In the genomic region with DNA sequence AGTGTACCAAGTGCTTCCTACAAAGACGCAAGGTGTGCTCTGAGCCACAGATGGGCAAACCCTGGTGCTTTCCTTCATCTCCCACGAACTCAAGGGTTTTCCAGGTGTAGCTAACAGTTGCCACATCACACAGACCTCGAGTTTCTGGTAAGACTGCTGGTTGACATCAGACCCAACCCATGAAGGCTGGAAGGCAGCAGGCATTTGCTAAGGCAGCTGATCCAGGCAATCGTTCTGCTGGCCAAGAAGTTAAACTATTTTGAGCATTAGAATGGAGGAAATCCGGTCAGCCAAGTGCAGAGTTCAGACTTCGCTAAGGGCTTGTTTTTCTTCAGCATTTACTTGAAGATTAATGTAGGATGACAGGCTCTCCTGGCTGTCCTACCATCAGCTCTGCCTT, we compare ENCODE assay signal across 1 cellular context.
TF ChIP-seq lines count a peak whose summit lies in the region.

No MANE protein-coding gene starts in this region.

TF ChIP-seq in WTC11, 78 proteins besides CTCF, POLR2A, EP300 and RAD21 (continued from another document):
- TF ChIP-seq, protein P1, sequence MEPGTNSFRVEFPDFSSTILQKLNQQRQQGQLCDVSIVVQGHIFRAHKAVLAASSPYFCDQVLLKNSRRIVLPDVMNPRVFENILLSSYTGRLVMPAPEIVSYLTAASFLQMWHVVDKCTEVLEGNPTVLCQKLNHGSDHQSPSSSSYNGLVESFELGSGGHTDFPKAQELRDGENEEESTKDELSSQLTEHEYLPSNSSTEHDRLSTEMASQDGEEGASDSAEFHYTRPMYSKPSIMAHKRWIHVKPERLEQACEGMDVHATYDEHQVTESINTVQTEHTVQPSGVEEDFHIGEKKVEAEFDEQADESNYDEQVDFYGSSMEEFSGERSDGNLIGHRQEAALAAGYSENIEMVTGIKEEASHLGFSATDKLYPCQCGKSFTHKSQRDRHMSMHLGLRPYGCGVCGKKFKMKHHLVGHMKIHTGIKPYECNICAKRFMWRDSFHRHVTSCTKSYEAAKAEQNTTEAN (CRISPR knock-in tag; IDR thresholded peaks at IDR 0.05): no peak
- TF ChIP-seq FOXP1 (CRISPR knock-in tag; IDR thresholded peaks at IDR 0.05; ENCODE audit: borderline replicate concordance) (no peak), RELA (CRISPR knock-in tag; IDR thresholded peaks at IDR 0.05; ENCODE audit: borderline replicate concordance) (no peak), ZNF416 (CRISPR knock-in tag; IDR thresholded peaks at IDR 0.05) (no peak)
- TF ChIP-seq, protein P2, sequence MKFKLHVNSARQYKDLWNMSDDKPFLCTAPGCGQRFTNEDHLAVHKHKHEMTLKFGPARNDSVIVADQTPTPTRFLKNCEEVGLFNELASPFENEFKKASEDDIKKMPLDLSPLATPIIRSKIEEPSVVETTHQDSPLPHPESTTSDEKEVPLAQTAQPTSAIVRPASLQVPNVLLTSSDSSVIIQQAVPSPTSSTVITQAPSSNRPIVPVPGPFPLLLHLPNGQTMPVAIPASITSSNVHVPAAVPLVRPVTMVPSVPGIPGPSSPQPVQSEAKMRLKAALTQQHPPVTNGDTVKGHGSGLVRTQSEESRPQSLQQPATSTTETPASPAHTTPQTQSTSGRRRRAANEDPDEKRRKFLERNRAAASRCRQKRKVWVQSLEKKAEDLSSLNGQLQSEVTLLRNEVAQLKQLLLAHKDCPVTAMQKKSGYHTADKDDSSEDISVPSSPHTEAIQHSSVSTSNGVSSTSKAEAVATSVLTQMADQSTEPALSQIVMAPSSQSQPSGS (CRISPR knock-in tag; IDR thresholded peaks at IDR 0.05; ENCODE audit: borderline replicate concordance, low read depth): no peak
- TF ChIP-seq, protein P3, sequence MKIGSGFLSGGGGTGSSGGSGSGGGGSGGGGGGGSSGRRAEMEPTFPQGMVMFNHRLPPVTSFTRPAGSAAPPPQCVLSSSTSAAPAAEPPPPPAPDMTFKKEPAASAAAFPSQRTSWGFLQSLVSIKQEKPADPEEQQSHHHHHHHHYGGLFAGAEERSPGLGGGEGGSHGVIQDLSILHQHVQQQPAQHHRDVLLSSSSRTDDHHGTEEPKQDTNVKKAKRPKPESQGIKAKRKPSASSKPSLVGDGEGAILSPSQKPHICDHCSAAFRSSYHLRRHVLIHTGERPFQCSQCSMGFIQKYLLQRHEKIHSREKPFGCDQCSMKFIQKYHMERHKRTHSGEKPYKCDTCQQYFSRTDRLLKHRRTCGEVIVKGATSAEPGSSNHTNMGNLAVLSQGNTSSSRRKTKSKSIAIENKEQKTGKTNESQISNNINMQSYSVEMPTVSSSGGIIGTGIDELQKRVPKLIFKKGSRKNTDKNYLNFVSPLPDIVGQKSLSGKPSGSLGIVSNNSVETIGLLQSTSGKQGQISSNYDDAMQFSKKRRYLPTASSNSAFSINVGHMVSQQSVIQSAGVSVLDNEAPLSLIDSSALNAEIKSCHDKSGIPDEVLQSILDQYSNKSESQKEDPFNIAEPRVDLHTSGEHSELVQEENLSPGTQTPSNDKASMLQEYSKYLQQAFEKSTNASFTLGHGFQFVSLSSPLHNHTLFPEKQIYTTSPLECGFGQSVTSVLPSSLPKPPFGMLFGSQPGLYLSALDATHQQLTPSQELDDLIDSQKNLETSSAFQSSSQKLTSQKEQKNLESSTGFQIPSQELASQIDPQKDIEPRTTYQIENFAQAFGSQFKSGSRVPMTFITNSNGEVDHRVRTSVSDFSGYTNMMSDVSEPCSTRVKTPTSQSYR (CRISPR knock-in tag; IDR thresholded peaks at IDR 0.05): no peak
- TF ChIP-seq, protein P4, sequence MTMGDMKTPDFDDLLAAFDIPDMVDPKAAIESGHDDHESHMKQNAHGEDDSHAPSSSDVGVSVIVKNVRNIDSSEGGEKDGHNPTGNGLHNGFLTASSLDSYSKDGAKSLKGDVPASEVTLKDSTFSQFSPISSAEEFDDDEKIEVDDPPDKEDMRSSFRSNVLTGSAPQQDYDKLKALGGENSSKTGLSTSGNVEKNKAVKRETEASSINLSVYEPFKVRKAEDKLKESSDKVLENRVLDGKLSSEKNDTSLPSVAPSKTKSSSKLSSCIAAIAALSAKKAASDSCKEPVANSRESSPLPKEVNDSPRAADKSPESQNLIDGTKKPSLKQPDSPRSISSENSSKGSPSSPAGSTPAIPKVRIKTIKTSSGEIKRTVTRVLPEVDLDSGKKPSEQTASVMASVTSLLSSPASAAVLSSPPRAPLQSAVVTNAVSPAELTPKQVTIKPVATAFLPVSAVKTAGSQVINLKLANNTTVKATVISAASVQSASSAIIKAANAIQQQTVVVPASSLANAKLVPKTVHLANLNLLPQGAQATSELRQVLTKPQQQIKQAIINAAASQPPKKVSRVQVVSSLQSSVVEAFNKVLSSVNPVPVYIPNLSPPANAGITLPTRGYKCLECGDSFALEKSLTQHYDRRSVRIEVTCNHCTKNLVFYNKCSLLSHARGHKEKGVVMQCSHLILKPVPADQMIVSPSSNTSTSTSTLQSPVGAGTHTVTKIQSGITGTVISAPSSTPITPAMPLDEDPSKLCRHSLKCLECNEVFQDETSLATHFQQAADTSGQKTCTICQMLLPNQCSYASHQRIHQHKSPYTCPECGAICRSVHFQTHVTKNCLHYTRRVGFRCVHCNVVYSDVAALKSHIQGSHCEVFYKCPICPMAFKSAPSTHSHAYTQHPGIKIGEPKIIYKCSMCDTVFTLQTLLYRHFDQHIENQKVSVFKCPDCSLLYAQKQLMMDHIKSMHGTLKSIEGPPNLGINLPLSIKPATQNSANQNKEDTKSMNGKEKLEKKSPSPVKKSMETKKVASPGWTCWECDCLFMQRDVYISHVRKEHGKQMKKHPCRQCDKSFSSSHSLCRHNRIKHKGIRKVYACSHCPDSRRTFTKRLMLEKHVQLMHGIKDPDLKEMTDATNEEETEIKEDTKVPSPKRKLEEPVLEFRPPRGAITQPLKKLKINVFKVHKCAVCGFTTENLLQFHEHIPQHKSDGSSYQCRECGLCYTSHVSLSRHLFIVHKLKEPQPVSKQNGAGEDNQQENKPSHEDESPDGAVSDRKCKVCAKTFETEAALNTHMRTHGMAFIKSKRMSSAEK (CRISPR knock-in tag; IDR thresholded peaks at IDR 0.05; ENCODE audit: borderline replicate concordance): no peak
- TF ChIP-seq, protein P5, sequence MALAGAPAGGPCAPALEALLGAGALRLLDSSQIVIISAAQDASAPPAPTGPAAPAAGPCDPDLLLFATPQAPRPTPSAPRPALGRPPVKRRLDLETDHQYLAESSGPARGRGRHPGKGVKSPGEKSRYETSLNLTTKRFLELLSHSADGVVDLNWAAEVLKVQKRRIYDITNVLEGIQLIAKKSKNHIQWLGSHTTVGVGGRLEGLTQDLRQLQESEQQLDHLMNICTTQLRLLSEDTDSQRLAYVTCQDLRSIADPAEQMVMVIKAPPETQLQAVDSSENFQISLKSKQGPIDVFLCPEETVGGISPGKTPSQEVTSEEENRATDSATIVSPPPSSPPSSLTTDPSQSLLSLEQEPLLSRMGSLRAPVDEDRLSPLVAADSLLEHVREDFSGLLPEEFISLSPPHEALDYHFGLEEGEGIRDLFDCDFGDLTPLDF (CRISPR knock-in tag; IDR thresholded peaks at IDR 0.05): no peak
